Comparison of ENCODE assay signal across 33 cellular contexts in genomic region chr6:84916704-84917103, GRCh38.
A peak's percentile ranks its signal among the peaks of the same experiment; 100 is the strongest.
DNase-seq lines count a peak whose midpoint lies in the region; ATAC-seq, FAIRE-seq and TF ChIP-seq lines count a peak whose summit lies in the region.
"Had no signal": no experiment of that assay in that cellular context is flagged by ENCODE, and none has a peak within 500 bp of the region (broad histone marks: within the 10 kb centered on the region; RNA-seq: fewer than 3 reads in every experiment).

No MANE protein-coding gene starts in this region.

- no peak overlapping the region for H2AFZ ChIP-seq in HepG2 (ENCODE audit: low read length)

- H3K36me3 ChIP-seq in liver (ENCODE audit: control insufficient read depth in 4 of 4, insufficient read depth in 3 of 4, low read depth in 1 of 4, low read length in 3 of 4): no peaks in the 10 kb centered on the region
- no peaks in the 10 kb centered on the region for H3K36me3 ChIP-seq in HepG2 (replicated peaks in 1 of 2; ENCODE audit: control insufficient read depth in 1 of 2, insufficient read depth in 2 of 2, low read length in 2 of 2)
- H3K36me3 ChIP-seq: BE2C; BLaER1; BLaER1 treated with 17β-estradiol and CSF1 and Interleukin-3, amounts not matched to agents 10 nM and 100 nM had no signal

- H3K27ac ChIP-seq in liver (ENCODE audit: low read depth in 1 of 2, low read length in 2 of 2) (no peak overlapping the region), HepG2 (ENCODE audit: extremely low read length, insufficient read depth, low read length) (no peak overlapping the region), VCaP (peak overlapping the region; percentile 8; the same call in 1 of the 2 replicates)
- H3K27ac ChIP-seq: 22Rv1; A549; BLaER1; BLaER1 treated with 17β-estradiol and CSF1 and Interleukin-3, amounts not matched to agents 10 nM and 100 nM; C4-2B had no signal

- TF ChIP-seq CTCF in liver (IDR thresholded peaks at IDR 0.05; ENCODE audit: low read depth, low read length, missing input control) (no peak), HepG2 (CRISPR knock-in tag; IDR thresholded peaks at IDR 0.05) (no peak), VCaP (conservative IDR thresholded peaks at IDR 0.05) (no peak)

- ATAC-seq in HepG2 (no peak), left lobe of liver (peak; percentile 61)
- ATAC-seq: A549; CD8-positive, alpha-beta T cell had no signal

- intact Hi-C loops in HepG2 (cut with micrococcal nuclease; ENCODE audit: unreplicated experiment): no loop called here

- H3K4me2 ChIP-seq in HepG2 (ENCODE audit: low read depth, low read length): no peak overlapping the region
- H3K4me2 ChIP-seq: A549; BLaER1; BLaER1 treated with 17β-estradiol and CSF1 and Interleukin-3, amounts not matched to agents 10 nM and 100 nM had no signal

- no peak overlapping the region for H3K4me3 ChIP-seq in liver (ENCODE audit: low read depth in 1 of 3, low read length in 3 of 3)
- H3K4me3 ChIP-seq in HepG2 (replicated peaks in 1 of 3; ENCODE audit: insufficient read depth in 1 of 3, low read depth in 2 of 3, low read length in 3 of 3): no peak overlapping the region
- H3K4me3 ChIP-seq: A549; BLaER1; BLaER1 treated with 17β-estradiol and CSF1 and Interleukin-3, amounts not matched to agents 10 nM and 100 nM had no signal

- H3K9ac ChIP-seq in liver (ENCODE audit: low read depth in 1 of 2, low read length in 2 of 2): no peak overlapping the region
- no peak overlapping the region for H3K9ac ChIP-seq in HepG2 (ENCODE audit: insufficient read depth, low read depth, low read length)
- H3K9ac ChIP-seq: BLaER1; BLaER1 treated with 17β-estradiol and CSF1 and Interleukin-3, amounts not matched to agents 10 nM and 100 nM had no signal

- TF ChIP-seq RAD21 in liver (IDR thresholded peaks at IDR 0.05) (no peak), HepG2 (CRISPR knock-in tag; IDR thresholded peaks at IDR 0.05) (no peak)

- BruUV-seq in HepG2 (replicated peaks; lab: Mats Ljungman, UMichigan): no TSS peak

- DNase-seq in HepG2 (ENCODE audit: low spot score): no peak
- no peak for DNase-seq in left lobe of liver (ENCODE audit: low spot score)
- no peak for DNase-seq in stimulated activated CD4-positive, alpha-beta T cell treated with anti-CD3 and anti-CD28 coated beads, Interleukin-12 subunit alpha, Interleukin-12 subunit beta, amount 100 ng/mL, for 4 hours
- DNase-seq in mucosa of gallbladder (ENCODE audit: low spot score): no peak
- DNase-seq: 8988T; ACHN; AML-193; BE2C; C1 segment of cervical spinal cord; Caco-2; Calu3; CD4-positive, alpha-beta memory T cell; CD4-positive, alpha-beta T cell; CD4-positive, CD25-positive, alpha-beta regulatory T cell; CD8-positive, alpha-beta memory T cell; CD8-positive, alpha-beta T cell; COR-L47; DMS 273 treated with DMSO at 0.1 percent for 48 hours; DMS153; DMS53; DMS79; DMS79 treated with DMSO at 0.1 percent for 48 hours; DND-41; EL had no signal

- H3K27me3 ChIP-seq in liver (ENCODE audit: control insufficient read depth in 4 of 4, insufficient read depth in 4 of 4, low read length in 3 of 4) (no peaks in the 10 kb centered on the region), HepG2 (ENCODE audit: control insufficient read depth in 1 of 2, insufficient read depth in 2 of 2, low read length in 2 of 2) (no peaks in the 10 kb centered on the region)
- H3K27me3 ChIP-seq: BLaER1; BLaER1 treated with 17β-estradiol and CSF1 and Interleukin-3, amounts not matched to agents 10 nM and 100 nM had no signal

- in situ Hi-C loops in HepG2 (cut with HindIII; ENCODE audit: extremely low pct_ligation_motif_present, low pct_unique_long_range_greater_than_20kb): no loop called here

- H3K9me3 ChIP-seq in liver (ENCODE audit: control insufficient read depth in 4 of 4, low read length in 3 of 4) (no peaks in the 10 kb centered on the region), HepG2 (ENCODE audit: low read length) (no peaks in the 10 kb centered on the region)
- H3K9me3 ChIP-seq: A549; BE2C; BLaER1; BLaER1 treated with 17β-estradiol and CSF1 and Interleukin-3, amounts not matched to agents 10 nM and 100 nM; Caco-2 had no signal

- 32% methylated on average over 3 of the region's 3 CpGs for WGBS in liver
- 5% methylated on average over 3 of the region's 3 CpGs for WGBS in HepG2 (ENCODE audit: low lambda C conversion rate)

- POLR2A ChIA-PET in HepG2 (lab: Yijun Ruan, JAX): no interaction called here

- CTCF ChIA-PET in HepG2 (lab: Yijun Ruan, JAX; ENCODE audit: low intra/inter-chr PET ratio, low total read pairs): no interaction called here

- peaks cover 3 to 13% (median 9%) of the 10 kb centered on the region in 4 donors for H3K4me1 ChIP-seq in liver (ENCODE audit: control insufficient read depth in 4 of 4, insufficient read depth in 4 of 4, low read length in 3 of 4)
- peaks cover 2% of the 10 kb centered on the region; the same call in 1 of the 2 replicates for H3K4me1 ChIP-seq in HepG2 (ENCODE audit: insufficient read depth, low read length)
- H3K4me1 ChIP-seq: A549, BE2C, BLaER1, Caco-2 had no signal

- no peak for TF ChIP-seq EP300 in HepG2 (IDR thresholded peaks at IDR 0.05; ENCODE audit: low read depth in 2 of 2, low read length in 2 of 2)
- TF ChIP-seq EP300 in HepG2 (CRISPR knock-in tag; IDR thresholded peaks at IDR 0.05; ENCODE audit: borderline replicate concordance): no peak

- H3K79me2 ChIP-seq in HepG2 (ENCODE audit: insufficient read depth, low read length): no peaks in the 10 kb centered on the region

- TF ChIP-seq POLR2A in HepG2 (IDR thresholded peaks at IDR 0.05; ENCODE audit: insufficient read depth in 1 of 2, low read depth in 2 of 2, low read length in 2 of 2): no peak

- no peaks in the 10 kb centered on the region for H4K20me1 ChIP-seq in HepG2 (ENCODE audit: insufficient read depth, low read length)
- H4K20me1 ChIP-seq: BLaER1; BLaER1 treated with 17β-estradiol and CSF1 and Interleukin-3, amounts not matched to agents 10 nM and 100 nM had no signal

- no peak for FAIRE-seq in HepG2 (lab: Jason Lieb, UNC)
- FAIRE-seq: A204.1, A549, D721Med had no signal

TF ChIP-seq in liver, 16 proteins besides CTCF, POLR2A, EP300 and RAD21:
- TF ChIP-seq NR2F2 (IDR thresholded peaks at IDR 0.05) (peak; percentile 14), ATF3 (IDR thresholded peaks at IDR 0.05) (no peak), RXRA (IDR thresholded peaks at IDR 0.05) (peak; percentile 29 to 30)

TF ChIP-seq in HepG2, 621 proteins besides CTCF, POLR2A, EP300 and RAD21 (continues in another document):
- TF ChIP-seq ZSCAN31 (CRISPR knock-in tag; IDR thresholded peaks at IDR 0.05; ENCODE audit: low read depth) (no peak), CREB1 (IDR thresholded peaks at IDR 0.05) (no peak), CREB1 (CRISPR knock-in tag; IDR thresholded peaks at IDR 0.05) (no peak), MTERF4 (CRISPR knock-in tag; IDR thresholded peaks at IDR 0.05) (no peak), SOX6 (IDR thresholded peaks at IDR 0.05) (no peak), SOX6 (CRISPR knock-in tag; IDR thresholded peaks at IDR 0.05) (no peak), POGK (CRISPR knock-in tag; conservative IDR thresholded peaks at IDR 0.05) (no peak), ATF7 (IDR thresholded peaks at IDR 0.05) (no peak), ATF7 (CRISPR knock-in tag; IDR thresholded peaks at IDR 0.05) (no peak), ZNF547 (CRISPR knock-in tag; IDR thresholded peaks at IDR 0.05) (no peak)
